3 cellular contexts compared by ENCODE assay signal in genomic region chr9:136174779-136175744, GRCh38.
TF ChIP-seq lines count a peak whose summit lies in the region.

No MANE protein-coding gene starts in this region.

TF ChIP-seq in SK-N-SH treated with all-trans-retinoic acid at 6 μM for 48 hours, 23 proteins besides CTCF, POLR2A, EP300 and RAD21 (continued from another document):
- no peak for TF ChIP-seq TSHZ2 (CRISPR knock-in tag; IDR thresholded peaks at IDR 0.05)
- TF ChIP-seq ISL1 (CRISPR knock-in tag; IDR thresholded peaks at IDR 0.05), result no peak
- TF ChIP-seq RARB (CRISPR knock-in tag; IDR thresholded peaks at IDR 0.05), result no peak
- no peak for TF ChIP-seq ZC3H10 (CRISPR knock-in tag; IDR thresholded peaks at IDR 0.05)
- no peak for TF ChIP-seq ZFP30 (CRISPR knock-in tag; IDR thresholded peaks at IDR 0.05)
- no peak for TF ChIP-seq ESRRG (CRISPR knock-in tag; IDR thresholded peaks at IDR 0.05)
- no peak for TF ChIP-seq CREB5 (CRISPR knock-in tag; IDR thresholded peaks at IDR 0.05; ENCODE audit: low read depth)
- no peak for TF ChIP-seq CSRNP3 (CRISPR knock-in tag; IDR thresholded peaks at IDR 0.05)
- no peak for TF ChIP-seq TOX (CRISPR knock-in tag; IDR thresholded peaks at IDR 0.05; ENCODE audit: borderline replicate concordance)
- no peak for TF ChIP-seq PPARA (CRISPR knock-in tag; IDR thresholded peaks at IDR 0.05; ENCODE audit: borderline replicate concordance)
- TF ChIP-seq ZNF565 (CRISPR knock-in tag; conservative IDR thresholded peaks at IDR 0.05; ENCODE audit: low read depth), result no peak
- TF ChIP-seq BACH2 (CRISPR knock-in tag; IDR thresholded peaks at IDR 0.05; ENCODE audit: borderline replicate concordance), result no peak
- TF ChIP-seq SNAI2 (CRISPR knock-in tag; IDR thresholded peaks at IDR 0.05), result no peak
- no peak for TF ChIP-seq ZNF70 (CRISPR knock-in tag; IDR thresholded peaks at IDR 0.05)

TF ChIP-seq in SK-N-SH, 30 proteins besides CTCF, POLR2A, EP300 and RAD21 (continued from another document):
- no peak for TF ChIP-seq MAX (IDR thresholded peaks at IDR 0.05; ENCODE audit: low read depth)
- no peak for TF ChIP-seq ZBTB33 (IDR thresholded peaks at IDR 0.05; ENCODE audit: borderline replicate concordance, low read depth)
- no peak for TF ChIP-seq IRF3 (IDR thresholded peaks at IDR 0.05; ENCODE audit: low read depth, low read length)

TF ChIP-seq in Ishikawa, 13 proteins besides CTCF, POLR2A, EP300 and RAD21 (continued from another document):
- no peak for TF ChIP-seq REST (IDR thresholded peaks at IDR 0.05; ENCODE audit: low read depth)
- no peak for TF ChIP-seq NFIC (IDR thresholded peaks at IDR 0.05)
